ENCODE assay signal across 9 cellular contexts in genomic region chr12:15322164-15323054, GRCh38. TPM values are rescaled to one million over a fixed set of nuclear protein-coding genes. Genes with fewer than 3 reads are reported as not detected.
DNase-seq lines count a peak whose midpoint lies in the region; ATAC-seq, FAIRE-seq and TF ChIP-seq lines count a peak whose summit lies in the region.
"Had no signal": no experiment of that assay in that cellular context is flagged by ENCODE, and none has a peak within 500 bp of the region (broad histone marks: within the 10 kb centered on the region; RNA-seq: fewer than 3 reads in every experiment).

PTPRO (plus strand) TSS chr12:15322508.

- H3K4me1 ChIP-seq in A549 (no peaks in the 10 kb centered on the region), iPS-20b (ENCODE audit: insufficient read depth, low read length) (no peaks in the 10 kb centered on the region)

- WGBS in A549 (ENCODE audit: missing lambda C conversion rate) = 9% methylated on average over 24 of the region's 69 CpGs

- H3K9ac ChIP-seq in iPS-20b (ENCODE audit: low read depth, low read length) = peak within 1 kb of the TSS; percentile 49; the same call in 1 of the 2 replicates

- H3K9me3 ChIP-seq in A549 (no peaks in the 10 kb centered on the region), iPS-20b (ENCODE audit: insufficient read depth, low read depth, low read length) (no peaks in the 10 kb centered on the region)

- TF ChIP-seq EP300 in A549 (IDR thresholded peaks at IDR 0.05) = no peak

- H3K9me3 Mint-ChIP-seq in activated naive CD8-positive, alpha-beta T cell treated with anti-CD3 and anti-CD28 coated beads for 36 hours = no peaks in the 10 kb centered on the region
- H3K9me3 Mint-ChIP-seq in stimulated activated naive CD8-positive, alpha-beta T cell treated with anti-CD3 and anti-CD28 coated beads, Interleukin-15, amount 100 ng/mL, for 72 hours = no peaks in the 10 kb centered on the region

- TF ChIP-seq CTCF in A549 (IDR thresholded peaks at IDR 0.05) (no peak), HFF-Myc (IDR thresholded peaks at IDR 0.05; ENCODE audit: low read depth, low read length, missing control alignments) (no peak)

- no peaks in the 10 kb centered on the region for H3K36me3 ChIP-seq in iPS-20b (ENCODE audit: insufficient read depth, low read depth, low read length)

- H3K27ac Mint-ChIP-seq in activated naive CD8-positive, alpha-beta T cell treated with anti-CD3 and anti-CD28 coated beads for 36 hours = no peak within 1 kb of the TSS
- no peak within 1 kb of the TSS for H3K27ac Mint-ChIP-seq in stimulated activated naive CD8-positive, alpha-beta T cell treated with anti-CD3 and anti-CD28 coated beads, Interleukin-15, amount 100 ng/mL, for 72 hours

- no peak for FAIRE-seq in A549 (lab: Jason Lieb, UNC)
- FAIRE-seq: GM12878 had no signal

- peaks cover 3% of the 10 kb centered on the region for H3K4me1 Mint-ChIP-seq in activated naive CD8-positive, alpha-beta T cell treated with anti-CD3 and anti-CD28 coated beads for 36 hours
- peaks cover 13% of the 10 kb centered on the region for H3K4me1 Mint-ChIP-seq in stimulated activated naive CD8-positive, alpha-beta T cell treated with anti-CD3 and anti-CD28 coated beads, Interleukin-15, amount 100 ng/mL, for 72 hours

- peaks cover 59% of the 10 kb centered on the region for H3K27me3 Mint-ChIP-seq in activated naive CD8-positive, alpha-beta T cell treated with anti-CD3 and anti-CD28 coated beads for 36 hours
- H3K27me3 Mint-ChIP-seq in stimulated activated naive CD8-positive, alpha-beta T cell treated with anti-CD3 and anti-CD28 coated beads, Interleukin-15, amount 100 ng/mL, for 72 hours = peaks cover 61% of the 10 kb centered on the region

- H3K4me2 ChIP-seq in A549 = peak within 1 kb of the TSS; percentile 79

- peak in 1 of 2 experiments; percentile 6 for DNase-seq in A549 (ENCODE audit: low read depth in 1 of 2, low spot score in 1 of 2)
- DNase-seq in HFF-Myc (ENCODE audit: extremely low read depth, low read depth) = no peak
- peak; percentile 15 for DNase-seq in activated naive CD8-positive, alpha-beta T cell treated with anti-CD3 and anti-CD28 coated beads for 36 hours
- DNase-seq in stimulated activated naive CD8-positive, alpha-beta T cell treated with anti-CD3 and anti-CD28 coated beads, Interleukin-15, amount 100 ng/mL, for 72 hours = no peak

- H3K4me3 Mint-ChIP-seq in activated naive CD8-positive, alpha-beta T cell treated with anti-CD3 and anti-CD28 coated beads for 36 hours = peak within 1 kb of the TSS; percentile 35
- peak within 1 kb of the TSS; percentile 18 to 62 for H3K4me3 Mint-ChIP-seq in stimulated activated naive CD8-positive, alpha-beta T cell treated with anti-CD3 and anti-CD28 coated beads, Interleukin-15, amount 100 ng/mL, for 72 hours

- CTCF ChIA-PET in A549 (lab: Yijun Ruan, JAX) = no interaction called here

- POLR2A ChIA-PET in A549 (lab: Yijun Ruan, JAX) = no interaction called here

- H3K4me3 ChIP-seq in A549 (peak within 1 kb of the TSS; percentile 49), HFF-Myc (replicated peaks; ENCODE audit: low read depth, low read length) (peak within 1 kb of the TSS; percentile 1; the same call in 1 of the 2 replicates), iPS-20b (ENCODE audit: low read length) (peak within 1 kb of the TSS; percentile 69)
- H3K4me3 ChIP-seq: GM12878 had no signal

- no peak within 1 kb of the TSS for H3K27ac ChIP-seq in A549
- no peak within 1 kb of the TSS for H3K27ac ChIP-seq in iPS-20b (ENCODE audit: low read length)

- TF ChIP-seq RAD21 in A549 (conservative IDR thresholded peaks at IDR 0.05 in 1 of 2, IDR thresholded peaks at IDR 0.05 in 1 of 2) = no peak

- TF ChIP-seq POLR2A in A549 (IDR thresholded peaks at IDR 0.05; ENCODE audit: low read length) = no peak

- peak; percentile 87 to 91 for ATAC-seq in A549
- no peak for ATAC-seq in stimulated activated naive CD8-positive, alpha-beta T cell treated with anti-CD3 and anti-CD28 coated beads, Interleukin-15, amount 100 ng/mL, for 72 hours
- no peak for ATAC-seq in HG02884 (IDR thresholded peaks at IDR 0.05; ENCODE audit: unreplicated experiment)
- no peak for ATAC-seq in GM18907 (IDR thresholded peaks at IDR 0.05; ENCODE audit: unreplicated experiment)
- no peak for ATAC-seq in HG02610 (IDR thresholded peaks at IDR 0.05; ENCODE audit: unreplicated experiment)
- ATAC-seq: GM12878 had no signal

- H3K36me3 Mint-ChIP-seq in activated naive CD8-positive, alpha-beta T cell treated with anti-CD3 and anti-CD28 coated beads for 36 hours = no peaks in the 10 kb centered on the region

- peaks cover 49% of the 10 kb centered on the region for H3K27me3 ChIP-seq in iPS-20b (ENCODE audit: insufficient read depth, low read length)

TF ChIP-seq in A549, 52 proteins besides CTCF, POLR2A, EP300 and RAD21:
- no peak for TF ChIP-seq POLR2AphosphoS2 (conservative IDR thresholded peaks at IDR 0.05; ENCODE audit: low read length)
- TF ChIP-seq HDAC2 (IDR thresholded peaks at IDR 0.05) = peak; percentile 84

RNA-seq across cellular contexts. Expression of gene PTPRO, which starts in this region (rescaled TPM):
- 0.04 TPM in 1 of 2 replicates, not detected in the other for polyA plus RNA-seq in A549 (2011; rRNA removed)
- polyA plus RNA-seq in A549 (2012; cell fraction: cytosol; rRNA removed) = not detected in 2 replicates
- polyA plus RNA-seq in A549 (2012; cell fraction: nucleus; rRNA removed) = not detected in 2 replicates
- polyA plus RNA-seq in A549 (2017; fragmentation: RNase III; extraction: RNeasy Plus Mini Kit Qiagen cat#74134 plus additional on column Dnase treatment) = 0.04 TPM in 1 of 3 replicates, not detected in the others
- polyA minus RNA-seq in A549 (2011; rRNA and poly(A)+ RNA removed) = 0.50 TPM in 1 of 2 replicates, not detected in the other
- 1 to 10 TPM; 1.1 to 1.4 TPM for total RNA-seq in activated naive CD8-positive, alpha-beta T cell treated with anti-CD3 and anti-CD28 coated beads for 36 hours

Comparison
In these comparisons a context has a peak if more than half of its experiments do, and no peak if none do; other contexts are left out.
1. Peak in ATAC-seq, H3K4me3 ChIP-seq and H3K4me2 ChIP-seq in A549; RNA of the gene not detected or under 1 TPM.
2. H3K4me3 ChIP-seq: peak in every context shown above with its lines; median percentile 69 in iPS-20b; 49 in A549; 1 in HFF-Myc.